Comparison of ENCODE assay signal across 21 cellular contexts in the genomic region with DNA sequence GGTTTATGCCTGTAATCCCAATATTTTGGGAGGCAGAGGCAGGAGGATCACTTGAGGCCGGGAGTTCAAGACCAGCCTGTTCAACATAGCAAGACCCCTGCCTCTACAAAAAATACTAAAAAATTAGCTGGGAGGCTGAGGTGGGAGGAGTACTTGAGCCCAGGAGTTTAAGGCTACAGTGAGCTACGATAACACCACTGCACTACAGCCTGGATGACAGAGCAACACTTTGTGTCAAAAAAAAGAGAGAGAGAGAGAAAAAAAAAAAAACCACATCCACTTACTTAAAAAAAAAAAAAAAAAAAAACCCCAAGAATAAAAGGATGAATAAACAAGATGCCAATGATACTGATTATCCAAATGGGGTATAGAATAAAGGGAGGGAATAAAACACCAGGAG. TPM values are rescaled to one million over a fixed set of nuclear protein-coding genes. Genes with fewer than 3 reads are reported as not detected.
DNase-seq lines count a peak whose midpoint lies in the region; ATAC-seq, FAIRE-seq and TF ChIP-seq lines count a peak whose summit lies in the region.
"Had no signal": no experiment of that assay in that cellular context is flagged by ENCODE, and none has a peak within 500 bp of the region (broad histone marks: within the 10 kb centered on the region; RNA-seq: fewer than 3 reads in every experiment).

No MANE protein-coding gene starts in this region.

- peak overlapping the region; percentile 86 for H3K27ac Mint-ChIP-seq in activated CD4-positive, alpha-beta T cell treated with anti-CD3 and anti-CD28 coated beads, Interleukin-2, amount 10 ng/mL, durations not matched to agents 7 days and 5 days
- H3K27ac Mint-ChIP-seq in CD4-positive, alpha-beta T cell: peak overlapping the region; percentile 10
- H3K27ac Mint-ChIP-seq in immature natural killer cell: peak overlapping the region in 5 of 6 donors; percentile 8 to 84 (median 51)
- H3K27ac Mint-ChIP-seq: HFFc6 had no signal

- H3K9me3 ChIP-seq in CD4-positive, alpha-beta T cell (ENCODE audit: control insufficient read depth, low read length): no peaks in the 10 kb centered on the region

- no peaks in the 10 kb centered on the region for H3K27me3 Mint-ChIP-seq in activated CD4-positive, alpha-beta T cell treated with anti-CD3 and anti-CD28 coated beads, Interleukin-2, amount 10 ng/mL, durations not matched to agents 7 days and 5 days
- H3K27me3 Mint-ChIP-seq in CD4-positive, alpha-beta T cell: no peaks in the 10 kb centered on the region
- H3K27me3 Mint-ChIP-seq in immature natural killer cell (ENCODE audit: low read depth in 3 of 3): peaks cover 6 to 7% (median 6%) of the 10 kb centered on the region in 3 donors

- no peak for DNase-seq in activated CD4-positive, alpha-beta T cell treated with anti-CD3 and anti-CD28 coated beads, Interleukin-2, amount 10 ng/mL, durations not matched to agents 7 days and 5 days
- DNase-seq in activated CD4-positive, alpha-beta T cell treated with anti-CD3 and anti-CD28 coated beads for 48 hours: no peak
- no peak for DNase-seq in CD4-positive, alpha-beta T cell
- DNase-seq in GM19239 (ENCODE audit: insufficient read length, low spot score): no peak
- peak in 1 of 3 donors; percentile 28 for DNase-seq in immature natural killer cell
- no peak for DNase-seq in stimulated activated CD4-positive, alpha-beta T cell treated with anti-CD3 and anti-CD28 coated beads, Interleukin-2, amount 100 ng/mL, for 48 hours
- no peak for DNase-seq in DMS153 treated with DMSO at 0.1 percent for 48 hours (lab: John Stamatoyannopoulos, UW; ENCODE audit: unreplicated experiment)
- DNase-seq: 8988T, AML-193, COR-L47, DMS153, DND-41, GDM1, HCEC 1CT, HFFc6 had no signal

- H3K36me3 Mint-ChIP-seq in activated CD4-positive, alpha-beta T cell treated with anti-CD3 and anti-CD28 coated beads, Interleukin-2, amount 10 ng/mL, durations not matched to agents 7 days and 5 days (ENCODE audit: low read depth): peaks cover 46% of the 10 kb centered on the region
- peaks cover 55% of the 10 kb centered on the region for H3K36me3 Mint-ChIP-seq in CD4-positive, alpha-beta T cell (ENCODE audit: low read depth)
- peaks cover 11 to 16% (median 11%) of the 10 kb centered on the region in 3 donors for H3K36me3 Mint-ChIP-seq in immature natural killer cell

- H3K27me3 ChIP-seq in CD4-positive, alpha-beta T cell (ENCODE audit: control insufficient read depth, insufficient read depth, low read length): no peaks in the 10 kb centered on the region
- H3K27me3 ChIP-seq: BLaER1 had no signal

- POLR2A ChIA-PET in activated CD4-positive, alpha-beta T cell treated with anti-CD3 and anti-CD28 coated beads, Interleukin-2, amount 10 ng/mL, durations not matched to agents 7 days and 5 days (lab: Charles Lee): no interaction called here
- POLR2A ChIA-PET in CD4-positive, alpha-beta T cell (lab: Charles Lee): interaction anchor here (0.9 to 4.2 kb wide), 4 partner anchors 11 to 61 kb away, joined by 3 to 30 read pairs (median 8); a partner anchor contains a TSS

- ATAC-seq in CD4-positive, alpha-beta T cell (ENCODE audit: poor library complexity): no peak
- no peak for ATAC-seq in GM19463 (IDR thresholded peaks at IDR 0.05; ENCODE audit: unreplicated experiment)

- FAIRE-seq in GM19239 (lab: Jason Lieb, UNC): peak; percentile 47
- FAIRE-seq: D721Med, GM12892, H1 had no signal

- CTCF ChIA-PET in activated CD4-positive, alpha-beta T cell treated with anti-CD3 and anti-CD28 coated beads, Interleukin-2, amount 10 ng/mL, durations not matched to agents 7 days and 5 days (lab: Charles Lee): interaction anchor here (0.6 to 2.4 kb wide), 4 partner anchors 10 to 243 kb away, joined by 3 to 9 read pairs (median 4); a partner anchor contains a TSS
- CTCF ChIA-PET in CD4-positive, alpha-beta T cell (lab: Charles Lee): interaction anchor here (0.8 kb wide), 1 partner anchor 62 kb away, joined by 3 read pairs; a partner anchor contains a TSS

- H3K4me1 Mint-ChIP-seq in activated CD4-positive, alpha-beta T cell treated with anti-CD3 and anti-CD28 coated beads, Interleukin-2, amount 10 ng/mL, durations not matched to agents 7 days and 5 days: peaks cover 32% of the 10 kb centered on the region
- H3K4me1 Mint-ChIP-seq in CD4-positive, alpha-beta T cell (ENCODE audit: low read depth): peaks cover 44% of the 10 kb centered on the region
- peaks cover 31 to 36% of the 10 kb centered on the region in 2 donors for H3K4me1 Mint-ChIP-seq in immature natural killer cell

- peak overlapping the region; percentile 19 for H3K4me3 Mint-ChIP-seq in activated CD4-positive, alpha-beta T cell treated with anti-CD3 and anti-CD28 coated beads, Interleukin-2, amount 10 ng/mL, durations not matched to agents 7 days and 5 days
- peak overlapping the region; percentile 55 for H3K4me3 Mint-ChIP-seq in CD4-positive, alpha-beta T cell
- peak overlapping the region in 2 of 5 donors; percentile 9 to 41 for H3K4me3 Mint-ChIP-seq in immature natural killer cell
- H3K4me3 Mint-ChIP-seq: HFFc6 had no signal

- no peaks in the 10 kb centered on the region for H3K9me3 Mint-ChIP-seq in activated CD4-positive, alpha-beta T cell treated with anti-CD3 and anti-CD28 coated beads, Interleukin-2, amount 10 ng/mL, durations not matched to agents 7 days and 5 days
- H3K9me3 Mint-ChIP-seq in CD4-positive, alpha-beta T cell: no peaks in the 10 kb centered on the region
- no peaks in the 10 kb centered on the region for H3K9me3 Mint-ChIP-seq in immature natural killer cell
- H3K9me3 Mint-ChIP-seq: HFFc6 had no signal

- no peak for TF ChIP-seq CTCF in CD4-positive, alpha-beta T cell (IDR thresholded peaks at IDR 0.05)

- intact Hi-C loops in CD4-positive, alpha-beta T cell (cut with DNase I, micrococcal nuclease): no loop called here

- no peak overlapping the region for H3K27ac ChIP-seq in CD4-positive, alpha-beta T cell (ENCODE audit: low read depth, low read length)
- H3K27ac ChIP-seq: BLaER1, HL-60 had no signal

RNA-seq across cellular contexts. Expression of a gene that starts 14.4 kb away (rescaled TPM):
- total RNA-seq in activated CD4-positive, alpha-beta T cell treated with anti-CD3 and anti-CD28 coated beads, Interleukin-2, amount 10 ng/mL, durations not matched to agents 7 days and 5 days: 10 to 100 TPM; 28.7 to 32.3 TPM
- total RNA-seq in CD4-positive, alpha-beta T cell: 10 to 100 TPM; 25.2 to 25.3 TPM
- polyA plus RNA-seq in immature natural killer cell: 10 to 100 TPM in 2 of 3 donors, 1 to 10 TPM in 1; 9.1 to 16.2 (median 15.2) TPM

Comparison
In these comparisons a context has a peak if more than half of its experiments do, and no peak if none do; other contexts are left out.
1. H3K27ac Mint-ChIP-seq: peak in every context shown above with its lines; median percentile 86 in activated CD4-positive, alpha-beta T cell treated with anti-CD3 and anti-CD28 coated beads, Interleukin-2, amount 10 ng/mL, durations not matched to agents 7 days and 5 days; 51 in immature natural killer cell; 10 in CD4-positive, alpha-beta T cell.